Comparison of ENCODE assay signal across 24 cellular contexts in the genomic region with DNA sequence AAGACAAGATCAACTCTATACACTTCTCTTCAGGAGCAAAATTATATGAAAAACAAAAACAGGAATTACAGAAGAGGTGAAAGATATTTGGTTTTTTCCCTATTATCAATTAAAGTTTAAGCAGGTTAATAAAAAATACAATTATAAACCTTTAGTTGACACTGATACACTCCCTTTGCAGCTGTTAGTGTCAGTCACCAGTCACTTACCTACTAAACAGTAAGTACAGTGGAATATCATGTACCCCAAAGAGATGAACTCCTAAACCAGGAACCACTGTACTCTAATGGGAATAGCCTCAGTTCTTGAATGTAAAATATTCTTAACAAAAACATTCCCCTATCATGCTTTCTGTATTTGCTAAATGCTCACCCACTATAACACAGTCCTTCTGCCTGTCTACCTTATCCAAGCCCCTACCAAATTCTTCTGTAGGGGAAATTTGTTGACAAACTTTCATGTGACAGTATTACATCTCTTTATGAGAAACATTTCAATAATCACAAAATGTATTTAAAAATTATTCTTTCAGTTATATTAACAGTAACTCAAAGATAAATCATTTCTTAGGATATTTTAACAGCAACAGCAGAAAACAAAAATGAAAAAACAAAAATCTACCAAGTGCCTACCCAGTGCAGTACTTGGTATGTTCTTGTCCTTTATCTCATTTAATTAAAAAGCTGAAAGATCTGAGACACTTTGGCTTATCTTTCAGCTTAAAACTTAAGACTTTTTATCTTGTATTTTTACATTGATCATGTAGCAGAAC.
DNase-seq lines count a peak whose midpoint lies in the region; ATAC-seq and TF ChIP-seq lines count a peak whose summit lies in the region.
"Had no signal": no experiment of that assay in that cellular context is flagged by ENCODE, and none has a peak within 500 bp of the region (broad histone marks: within the 10 kb centered on the region; RNA-seq: fewer than 3 reads in every experiment).

No MANE protein-coding gene starts in this region.

- no peak overlapping the region for H3K4me3 ChIP-seq in CD8-positive, alpha-beta T cell (ENCODE audit: low read depth, low read length)
- no peak overlapping the region for H3K4me3 ChIP-seq in smooth muscle cell

- H3K4me2 ChIP-seq in smooth muscle cell, result no peak overlapping the region

- H3K9me3 ChIP-seq in CD8-positive, alpha-beta T cell (ENCODE audit: low read length), result no peaks in the 10 kb centered on the region
- H3K9me3 ChIP-seq in T-helper 17 cell (ENCODE audit: control insufficient read depth, low read length, poor library complexity, severe bottlenecking) (no peaks in the 10 kb centered on the region), smooth muscle cell (replicated peaks; ENCODE audit: low read depth) (no peaks in the 10 kb centered on the region)

- CTCF ChIA-PET in CD8-positive, alpha-beta T cell (lab: Charles Lee), result no interaction called here

- intact Hi-C loops in CD8-positive, alpha-beta T cell (cut with DNase I, micrococcal nuclease), result no loop called here

- POLR2A ChIA-PET in CD8-positive, alpha-beta T cell (lab: Charles Lee), result interaction anchor here (0.7 kb wide), 1 partner anchor 12 kb away, joined by 3 read pairs; no protein-coding TSS in a partner anchor
- POLR2A ChIA-PET in naive thymus-derived CD8-positive, alpha-beta T cell (lab: Charles Lee), result interaction anchor here (0.9 to 2.4 kb wide), 2 partner anchors 11 to 17 kb away, joined by 3 to 8 read pairs; no protein-coding TSS in a partner anchor

- DNase-seq in activated T-cell treated with anti-CD3 and anti-CD28 coated beads, Interleukin-2, amount 50 U/mL, for 4 hours, result no peak
- DNase-seq in activated T-cell treated with anti-CD3 and anti-CD28 coated beads for 4 hours (no peak), T-helper 17 cell (no peak), smooth muscle cell (lab: John Stamatoyannopoulos, UW; ENCODE audit: unreplicated experiment) (no peak), UCSD-AML1 (lab: John Stamatoyannopoulos, UW; ENCODE audit: unreplicated experiment) (no peak), NCI-H2227 treated with DMSO at 0.1 percent for 48 hours (lab: John Stamatoyannopoulos, UW) (no peak)
- DNase-seq in CD8-positive, alpha-beta T cell, result no peak
- DNase-seq in naive thymus-derived CD8-positive, alpha-beta T cell, result no peak
- DNase-seq: COR-L47; DMS79 treated with DMSO at 0.1 percent for 48 hours; GOT3; HCEC 1CT; KBM-7; NCI-H1105; NCI-H146; NCI-H2029; NCI-H226; NCI-H510A treated with DMSO at 0.1 percent for 48 hours; NCI-H748 treated with DMSO at 0.1 percent for 48 hours; NK-92 treated with Interleukin-12 subunit alpha and Interleukin-12 subunit beta, amount 100 ng/mL, for 24 hours; SIG-M5 had no signal

- H3K27ac ChIP-seq in CD8-positive, alpha-beta T cell (ENCODE audit: low read depth, low read length), result no peak overlapping the region
- H3K27ac ChIP-seq in smooth muscle cell (ENCODE audit: low read depth), result no peak overlapping the region
- H3K27ac ChIP-seq: C4-2B, HL-60 had no signal

- H2AFZ ChIP-seq in smooth muscle cell (ENCODE audit: low read depth), result no peak overlapping the region

- H3K4me1 ChIP-seq in CD8-positive, alpha-beta T cell (ENCODE audit: insufficient read depth, low read length), result peaks cover 15% of the 10 kb centered on the region
- peaks cover 13% of the 10 kb centered on the region for H3K4me1 ChIP-seq in smooth muscle cell (ENCODE audit: low read depth)

- H3K9ac ChIP-seq in smooth muscle cell (ENCODE audit: low read depth), result no peak overlapping the region

- H3F3A ChIP-seq in smooth muscle cell (ENCODE audit: low read depth), result no peaks in the 10 kb centered on the region

- no peaks in the 10 kb centered on the region for H3K27me3 Mint-ChIP-seq in activated T-cell treated with anti-CD3 and anti-CD28 coated beads, Interleukin-2, amount 50 U/mL, for 4 hours (ENCODE audit: low read depth)
- no peaks in the 10 kb centered on the region for H3K27me3 Mint-ChIP-seq in CD8-positive, alpha-beta T cell (ENCODE audit: low read depth)
- H3K27me3 Mint-ChIP-seq in T-helper 17 cell, result no peaks in the 10 kb centered on the region
- H3K27me3 Mint-ChIP-seq in naive thymus-derived CD8-positive, alpha-beta T cell, result no peaks in the 10 kb centered on the region

- no peak for ATAC-seq in activated T-cell treated with anti-CD3 and anti-CD28 coated beads, Interleukin-2, amount 50 U/mL, for 4 hours
- no peak for ATAC-seq in CD8-positive, alpha-beta T cell
- ATAC-seq in T-helper 17 cell, result no peak
- ATAC-seq in naive thymus-derived CD8-positive, alpha-beta T cell, result no peak
- ATAC-seq: Panc1 had no signal

- peaks cover 41% of the 10 kb centered on the region for H3K79me2 ChIP-seq in smooth muscle cell (ENCODE audit: low read depth)

- no peaks in the 10 kb centered on the region for H3K27me3 ChIP-seq in CD8-positive, alpha-beta T cell (ENCODE audit: insufficient read depth, low read length)
- H3K27me3 ChIP-seq in smooth muscle cell (ENCODE audit: low read depth), result no peaks in the 10 kb centered on the region

- H3K4me1 Mint-ChIP-seq in activated T-cell treated with anti-CD3 and anti-CD28 coated beads, Interleukin-2, amount 50 U/mL, for 4 hours (ENCODE audit: low read depth), result peaks cover 54% of the 10 kb centered on the region
- H3K4me1 Mint-ChIP-seq in CD8-positive, alpha-beta T cell (ENCODE audit: low read depth), result peaks cover 52% of the 10 kb centered on the region
- peaks cover 19% of the 10 kb centered on the region for H3K4me1 Mint-ChIP-seq in T-helper 17 cell
- peaks cover 13 to 69% (median 54%) of the 10 kb centered on the region in 4 donors for H3K4me1 Mint-ChIP-seq in naive thymus-derived CD8-positive, alpha-beta T cell

- H3K36me3 ChIP-seq in CD8-positive, alpha-beta T cell (ENCODE audit: insufficient read depth, low read length), result peaks cover 5% of the 10 kb centered on the region
- H3K36me3 ChIP-seq in smooth muscle cell (ENCODE audit: low read depth), result no peaks in the 10 kb centered on the region

- H3K27ac Mint-ChIP-seq in CD8-positive, alpha-beta T cell, result peak overlapping the region; percentile 72
- H3K27ac Mint-ChIP-seq in T-helper 17 cell, result peak overlapping the region; percentile 62
- peak overlapping the region in 7 of 10 donors; percentile 1 to 70 (median 29) for H3K27ac Mint-ChIP-seq in naive thymus-derived CD8-positive, alpha-beta T cell

- no peak for TF ChIP-seq CTCF in CD8-positive, alpha-beta T cell (IDR thresholded peaks at IDR 0.05)
- TF ChIP-seq CTCF in smooth muscle cell (IDR thresholded peaks at IDR 0.05; ENCODE audit: borderline replicate concordance, insufficient read depth, poor library complexity, severe bottlenecking), result no peak

- no peaks in the 10 kb centered on the region for H3K9me3 Mint-ChIP-seq in activated T-cell treated with anti-CD3 and anti-CD28 coated beads, Interleukin-2, amount 50 U/mL, for 4 hours
- H3K9me3 Mint-ChIP-seq in CD8-positive, alpha-beta T cell, result no peaks in the 10 kb centered on the region
- H3K9me3 Mint-ChIP-seq in naive thymus-derived CD8-positive, alpha-beta T cell, result peaks cover 0 to 3% (median 0%) of the 10 kb centered on the region in 9 donors

- H4K20me1 ChIP-seq in smooth muscle cell (ENCODE audit: low read depth), result peaks cover 19% of the 10 kb centered on the region

- peak overlapping the region; percentile 8 for H3K4me3 Mint-ChIP-seq in activated T-cell treated with anti-CD3 and anti-CD28 coated beads, Interleukin-2, amount 50 U/mL, for 4 hours
- H3K4me3 Mint-ChIP-seq in CD8-positive, alpha-beta T cell, result no peak overlapping the region
- H3K4me3 Mint-ChIP-seq in T-helper 17 cell, result no peak overlapping the region
- peak overlapping the region in 9 of 10 donors; percentile 2 to 60 (median 33) for H3K4me3 Mint-ChIP-seq in naive thymus-derived CD8-positive, alpha-beta T cell

- peaks cover 22% of the 10 kb centered on the region for H3K36me3 Mint-ChIP-seq in activated T-cell treated with anti-CD3 and anti-CD28 coated beads, Interleukin-2, amount 50 U/mL, for 4 hours (ENCODE audit: insufficient read depth)
- H3K36me3 Mint-ChIP-seq in CD8-positive, alpha-beta T cell, result peaks cover 43% of the 10 kb centered on the region
- H3K36me3 Mint-ChIP-seq in T-helper 17 cell (ENCODE audit: low read depth), result peaks cover 7% of the 10 kb centered on the region
- peaks cover 8 to 47% (median 30%) of the 10 kb centered on the region in 3 donors for H3K36me3 Mint-ChIP-seq in naive thymus-derived CD8-positive, alpha-beta T cell

Comparison
In these comparisons a context has a peak if more than half of its experiments do, and no peak if none do; other contexts are left out.
1. H3K4me3 Mint-ChIP-seq: peak in activated T-cell treated with anti-CD3 and anti-CD28 coated beads, Interleukin-2, amount 50 U/mL, for 4 hours (single experiment) and naive thymus-derived CD8-positive, alpha-beta T cell (9 of 10); none in CD8-positive, alpha-beta T cell (single experiment) and T-helper 17 cell (single experiment).
2. Peak in every context shown above with its lines, with median percentiles within 50 percentile points of each other: H3K27ac Mint-ChIP-seq.